ENCODE assay signal across 8 cellular contexts in the genomic region with DNA sequence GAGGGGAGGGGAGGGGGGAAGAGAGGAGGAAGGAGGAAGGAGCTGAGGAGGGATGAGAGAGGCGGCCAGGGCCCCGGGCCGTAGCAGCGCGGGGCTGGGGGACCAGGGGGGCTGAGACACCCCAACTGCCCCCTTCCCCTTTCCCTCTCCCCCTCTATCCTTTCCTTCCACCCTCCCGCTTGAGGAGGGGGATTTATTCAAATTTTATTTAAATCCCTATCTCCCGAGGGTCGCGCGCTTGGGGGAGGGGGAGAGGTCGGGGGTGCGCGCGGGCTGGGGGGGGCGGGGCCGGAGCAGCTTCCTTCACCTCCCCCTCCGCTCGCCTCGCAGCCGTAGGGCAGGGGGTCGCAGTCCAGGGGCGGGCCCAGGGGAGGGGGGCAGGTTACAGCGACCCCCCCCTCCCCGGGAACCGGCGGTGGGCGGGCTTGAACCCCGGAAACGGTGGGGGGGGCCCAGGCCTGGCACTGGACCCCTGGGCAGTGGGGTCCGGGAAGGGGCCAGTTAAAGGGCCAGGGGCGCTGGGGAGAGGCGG. TPM values are rescaled to one million over a fixed set of nuclear protein-coding genes. Genes with fewer than 3 reads are reported as not detected.
A peak's percentile ranks its signal among the peaks of the same experiment; 100 is the strongest.
DNase-seq lines count a peak whose midpoint lies in the region; ATAC-seq, FAIRE-seq and TF ChIP-seq lines count a peak whose summit lies in the region.

A gene with protein sequence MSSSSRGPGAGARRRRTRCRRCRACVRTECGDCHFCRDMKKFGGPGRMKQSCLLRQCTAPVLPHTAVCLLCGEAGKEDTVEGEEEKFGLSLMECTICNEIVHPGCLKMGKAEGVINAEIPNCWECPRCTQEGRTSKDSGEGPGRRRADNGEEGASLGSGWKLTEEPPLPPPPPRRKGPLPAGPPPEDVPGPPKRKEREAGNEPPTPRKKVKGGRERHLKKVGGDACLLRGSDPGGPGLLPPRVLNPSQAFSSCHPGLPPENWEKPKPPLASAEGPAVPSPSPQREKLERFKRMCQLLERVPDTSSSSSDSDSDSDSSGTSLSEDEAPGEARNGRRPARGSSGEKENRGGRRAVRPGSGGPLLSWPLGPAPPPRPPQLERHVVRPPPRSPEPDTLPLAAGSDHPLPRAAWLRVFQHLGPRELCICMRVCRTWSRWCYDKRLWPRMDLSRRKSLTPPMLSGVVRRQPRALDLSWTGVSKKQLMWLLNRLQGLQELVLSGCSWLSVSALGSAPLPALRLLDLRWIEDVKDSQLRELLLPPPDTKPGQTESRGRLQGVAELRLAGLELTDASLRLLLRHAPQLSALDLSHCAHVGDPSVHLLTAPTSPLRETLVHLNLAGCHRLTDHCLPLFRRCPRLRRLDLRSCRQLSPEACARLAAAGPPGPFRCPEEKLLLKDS (plus strand): TSS at position 19 of the 532 bp plus-strand sequence. CDS start 2,183 bp downstream, outside the sequence.

- no peak for ATAC-seq in activated naive CD8-positive, alpha-beta T cell treated with anti-CD3 and anti-CD28 coated beads, Interleukin-2, amount 10 ng/mL, durations not matched to agents 7 days and 5 days (ENCODE audit: low read depth)
- ATAC-seq in GM18873 (IDR thresholded peaks at IDR 0.05; ENCODE audit: low FRiP score, unreplicated experiment): no peak
- no peak for ATAC-seq in GM18511 (IDR thresholded peaks at IDR 0.05; ENCODE audit: unreplicated experiment)

- H3K27ac Mint-ChIP-seq in activated naive CD8-positive, alpha-beta T cell treated with anti-CD3 and anti-CD28 coated beads, Interleukin-2, amount 10 ng/mL, durations not matched to agents 7 days and 5 days: peak within 1 kb of the TSS; percentile 100

- peaks cover 26% of the 10 kb centered on the region for H3K4me1 Mint-ChIP-seq in activated naive CD8-positive, alpha-beta T cell treated with anti-CD3 and anti-CD28 coated beads, Interleukin-2, amount 10 ng/mL, durations not matched to agents 7 days and 5 days

- no peaks in the 10 kb centered on the region for H3K36me3 Mint-ChIP-seq in activated naive CD8-positive, alpha-beta T cell treated with anti-CD3 and anti-CD28 coated beads, Interleukin-2, amount 10 ng/mL, durations not matched to agents 7 days and 5 days

- H3K27me3 ChIP-seq in iPS-15b (ENCODE audit: control insufficient read depth, insufficient read depth, low read length) (no peaks in the 10 kb centered on the region), small intestine (ENCODE audit: control insufficient read depth in 2 of 2, insufficient read depth in 2 of 2, low read length in 2 of 2) (no peaks in the 10 kb centered on the region)

- DNase-seq in H54 (ENCODE audit: insufficient read length, low spot score) (no peak), small intestine (no peak), dedifferentiated amniotic fluid mesenchymal stem cell (ENCODE audit: extremely low spot score) (no peak)
- no peak for DNase-seq in activated naive CD8-positive, alpha-beta T cell treated with anti-CD3 and anti-CD28 coated beads, Interleukin-2, amount 10 ng/mL, durations not matched to agents 7 days and 5 days

- H3K27me3 Mint-ChIP-seq in activated naive CD8-positive, alpha-beta T cell treated with anti-CD3 and anti-CD28 coated beads, Interleukin-2, amount 10 ng/mL, durations not matched to agents 7 days and 5 days: peaks cover 3% of the 10 kb centered on the region

- H3K4me3 ChIP-seq in iPS-15b (ENCODE audit: low read depth, low read length): peak within 1 kb of the TSS; percentile 98
- H3K4me3 ChIP-seq in small intestine (ENCODE audit: low read depth in 1 of 2, low read length in 2 of 2): peak within 1 kb of the TSS; percentile 74 to 79

- H3K4me1 ChIP-seq in iPS-15b (ENCODE audit: control insufficient read depth, insufficient read depth, low read length) (peaks cover 2% of the 10 kb centered on the region), small intestine (ENCODE audit: control insufficient read depth in 2 of 2, insufficient read depth in 1 of 2, low read depth in 1 of 2, low read length in 1 of 2) (peaks cover 0 to 6% of the 10 kb centered on the region in 2 donors)

- 0 to 1% (median 0%) methylated on average over 8 to 32 of the region's 32 CpGs for whole genome bisulfite sequencing in small intestine, 3 donors

- H3K36me3 ChIP-seq in iPS-15b (ENCODE audit: control insufficient read depth, insufficient read depth, low read length) (no peaks in the 10 kb centered on the region), small intestine (ENCODE audit: control insufficient read depth in 2 of 2, insufficient read depth in 2 of 2, low read length in 2 of 2) (no peaks in the 10 kb centered on the region)

- POLR2A ChIA-PET in activated naive CD8-positive, alpha-beta T cell treated with anti-CD3 and anti-CD28 coated beads, Interleukin-2, amount 10 ng/mL, durations not matched to agents 7 days and 5 days (lab: Charles Lee): interaction anchor here (0.9 kb wide), 1 partner anchor 21 kb away, joined by 3 read pairs; no protein-coding TSS in a partner anchor

- peak within 1 kb of the TSS; percentile 100 for H3K4me3 Mint-ChIP-seq in activated naive CD8-positive, alpha-beta T cell treated with anti-CD3 and anti-CD28 coated beads, Interleukin-2, amount 10 ng/mL, durations not matched to agents 7 days and 5 days

- H3K9ac ChIP-seq in iPS-15b (ENCODE audit: low read depth, low read length): peak within 1 kb of the TSS; percentile 76

- H3K27ac ChIP-seq in 22Rv1 (peak within 1 kb of the TSS; percentile 97), small intestine (ENCODE audit: low read depth in 1 of 2, low read length in 1 of 2) (peak within 1 kb of the TSS; percentile 91 to 98)

- H3K9me3 Mint-ChIP-seq in activated naive CD8-positive, alpha-beta T cell treated with anti-CD3 and anti-CD28 coated beads, Interleukin-2, amount 10 ng/mL, durations not matched to agents 7 days and 5 days: no peaks in the 10 kb centered on the region

- H3K9me3 ChIP-seq in iPS-15b (ENCODE audit: control insufficient read depth, insufficient read depth, low read length) (no peaks in the 10 kb centered on the region), small intestine (ENCODE audit: control insufficient read depth, low read depth) (no peaks in the 10 kb centered on the region)

- FAIRE-seq in H54 (lab: Jason Lieb, UNC) (no peak), small intestine (lab: Jason Lieb, UNC) (no peak)

- TF ChIP-seq CTCF in 22Rv1 (IDR thresholded peaks at IDR 0.05): no peak

- peak; percentile 66; the same call in 1 of the 2 replicates for TF ChIP-seq POLR2A in H54 (IDR thresholded peaks at IDR 0.05; ENCODE audit: low read depth, low read length)

RNA-seq across cellular contexts. Expression of the gene that starts here (rescaled TPM):
- total RNA-seq in activated naive CD8-positive, alpha-beta T cell treated with anti-CD3 and anti-CD28 coated beads, Interleukin-2, amount 10 ng/mL, durations not matched to agents 7 days and 5 days: 10 to 100 TPM; 20.1 to 24.4 TPM
- polyA plus RNA-seq in small intestine: 10 to 100 TPM in 1 of 3 donors, 1 to 10 TPM in 2; 8.7 to 26.3 (median 9.7) TPM
